11 cellular contexts compared by ENCODE assay signal in the genomic region with DNA sequence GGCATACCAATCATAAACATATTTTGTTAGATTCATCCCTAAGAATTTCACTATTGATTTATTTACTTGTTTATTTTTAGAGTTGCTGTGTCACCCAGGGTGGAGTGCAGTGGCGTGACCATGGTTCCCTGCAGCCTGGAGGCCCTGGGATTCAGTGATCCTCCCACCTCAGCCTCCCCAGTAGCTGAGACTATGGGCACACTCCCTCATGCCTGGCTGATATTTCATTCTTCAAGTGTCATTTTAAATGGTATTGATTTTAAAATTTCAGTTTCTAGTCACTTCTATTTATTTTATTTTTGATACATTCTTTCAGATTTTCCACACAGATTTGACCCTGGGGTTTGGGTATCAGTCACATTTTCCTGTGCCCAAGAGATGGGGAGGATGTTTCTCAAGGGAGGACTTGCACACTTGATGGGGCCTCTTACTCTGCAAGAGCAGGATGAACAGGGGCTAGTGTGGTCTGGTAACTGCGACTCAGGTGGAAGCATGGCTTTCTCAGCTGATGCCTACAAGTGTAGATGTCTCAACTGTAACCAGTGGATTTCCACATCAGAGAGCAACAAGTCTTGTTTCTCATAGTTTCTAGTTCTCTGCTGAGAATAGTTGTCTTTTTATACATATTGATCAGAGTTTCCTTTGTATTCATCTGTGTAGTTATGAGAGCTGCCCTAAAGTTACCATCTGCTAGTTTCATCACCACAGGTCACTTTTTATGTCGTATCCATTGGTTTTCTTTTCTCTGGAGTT. TPM values are rescaled to one million over a fixed set of nuclear protein-coding genes. Genes with fewer than 3 reads are reported as not detected.
A peak's percentile ranks its signal among the peaks of the same experiment; 100 is the strongest.
DNase-seq lines count a peak whose midpoint lies in the region; ATAC-seq, FAIRE-seq and TF ChIP-seq lines count a peak whose summit lies in the region.
"Had no signal": no experiment of that assay in that cellular context is flagged by ENCODE, and none has a peak within 500 bp of the region (broad histone marks: within the 10 kb centered on the region; RNA-seq: fewer than 3 reads in every experiment).

No MANE protein-coding gene starts in this region.

- in situ Hi-C loops in HAP-1 (cut with MboI; ENCODE audit: low sequenced_read_pairs) = no loop called here

- H3K4me1 Mint-ChIP-seq in activated T-helper 2 cell treated with anti-CD3 and anti-CD28 coated beads, Interferon-gamma antibody, Interleukin-2, Interleukin-4, amounts not matched to agents 10 μg/mL and 5 μg/mL and 100 μg/mL, durations not matched to agents 14 hours and 24 hours and 36 hours (ENCODE audit: low read depth) = peaks cover 16% of the 10 kb centered on the region
- H3K4me1 Mint-ChIP-seq: naive B cell had no signal

- POLR2A ChIA-PET in GM10248 (lab: Yijun Ruan, JAX) = no interaction called here

- H3K36me3 Mint-ChIP-seq in activated T-helper 2 cell treated with anti-CD3 and anti-CD28 coated beads, Interferon-gamma antibody, Interleukin-2, Interleukin-4, amounts not matched to agents 10 μg/mL and 5 μg/mL and 100 μg/mL, durations not matched to agents 14 hours and 24 hours and 36 hours (ENCODE audit: low read depth) = no peaks in the 10 kb centered on the region
- H3K36me3 Mint-ChIP-seq: naive B cell had no signal

- no peaks in the 10 kb centered on the region for H3K27me3 ChIP-seq in HAP-1 (ENCODE audit: low read depth)

- no peaks in the 10 kb centered on the region for H3K36me3 ChIP-seq in HAP-1 (replicated peaks)

- intact Hi-C loops in activated T-helper 2 cell treated with anti-CD3 and anti-CD28 coated beads, Interferon-gamma antibody, Interleukin-2, Interleukin-4, amounts not matched to agents 10 μg/mL and 5 μg/mL and 100 μg/mL, durations not matched to agents 14 hours and 24 hours and 36 hours (cut with micrococcal nuclease) = no loop called here

- H3K27me3 Mint-ChIP-seq in activated T-helper 2 cell treated with anti-CD3 and anti-CD28 coated beads, Interferon-gamma antibody, Interleukin-2, Interleukin-4, amounts not matched to agents 10 μg/mL and 5 μg/mL and 100 μg/mL, durations not matched to agents 14 hours and 24 hours and 36 hours (ENCODE audit: low read depth) = peaks cover 6% of the 10 kb centered on the region

- H3K9me3 ChIP-seq in HAP-1 = no peaks in the 10 kb centered on the region; the same call in 1 of the 2 replicates

- CTCF ChIA-PET in GM10248 (lab: Yijun Ruan, JAX) = interaction anchor here (1.6 to 2.6 kb wide), 2 partner anchors 22 to 92 kb away, joined by 5 to 11 read pairs; no protein-coding TSS in a partner anchor

- H3K4me3 Mint-ChIP-seq in activated T-helper 2 cell treated with anti-CD3 and anti-CD28 coated beads, Interferon-gamma antibody, Interleukin-2, Interleukin-4, amounts not matched to agents 10 μg/mL and 5 μg/mL and 100 μg/mL, durations not matched to agents 14 hours and 24 hours and 36 hours (ENCODE audit: low read depth) = no peak overlapping the region

- peak; percentile 79 for FAIRE-seq in GM18507 (lab: Jason Lieb, UNC)
- FAIRE-seq: islet of Langerhans had no signal

- peak; percentile 87 for ATAC-seq in GM19452 (IDR thresholded peaks at IDR 0.05; ENCODE audit: unreplicated experiment)
- ATAC-seq in HG02938 (IDR thresholded peaks at IDR 0.05; ENCODE audit: unreplicated experiment) = peak; percentile 79

- peaks cover 7% of the 10 kb centered on the region for H3K4me1 ChIP-seq in HAP-1

- no peak overlapping the region for H3K4me3 ChIP-seq in HAP-1

- no peak for TF ChIP-seq CTCF in GM10248 (IDR thresholded peaks at IDR 0.05; ENCODE audit: control extremely low read depth, extremely low read depth, low read depth, missing control alignments)

- peak overlapping the region; percentile 67 for H3K27ac Mint-ChIP-seq in activated T-helper 2 cell treated with anti-CD3 and anti-CD28 coated beads, Interferon-gamma antibody, Interleukin-2, Interleukin-4, amounts not matched to agents 10 μg/mL and 5 μg/mL and 100 μg/mL, durations not matched to agents 14 hours and 24 hours and 36 hours
- H3K27ac Mint-ChIP-seq: naive B cell had no signal

- H3K9me3 Mint-ChIP-seq in activated T-helper 2 cell treated with anti-CD3 and anti-CD28 coated beads, Interferon-gamma antibody, Interleukin-2, Interleukin-4, amounts not matched to agents 10 μg/mL and 5 μg/mL and 100 μg/mL, durations not matched to agents 14 hours and 24 hours and 36 hours = no peaks in the 10 kb centered on the region

- DNase-seq in GM18507 (ENCODE audit: extremely low spot score, insufficient read length, low read depth) = no peak
- DNase-seq in activated T-helper 2 cell treated with anti-CD3 and anti-CD28 coated beads, Interferon-gamma antibody, Interleukin-2, Interleukin-4, amounts not matched to agents 10 μg/mL and 5 μg/mL and 100 μg/mL, durations not matched to agents 14 hours and 24 hours and 36 hours (ENCODE audit: low spot score) = no peak
- DNase-seq in HAP-1 (ENCODE audit: low spot score in 2 of 2) = no peak
- no peak for DNase-seq in NCI-H2081 treated with DMSO at 0.1 percent for 48 hours (lab: John Stamatoyannopoulos, UW)
- no peak for DNase-seq in GM10248 (ENCODE audit: extremely low spot score)
- DNase-seq: naive B cell; SHP77 treated with DMSO at 0.1 percent for 48 hours; stimulated activated naive CD4-positive, alpha-beta T cell treated with Interleukin-2 at 50 U/mL for 16 hours had no signal

RNA-seq across cellular contexts. Expression of a gene that starts 40.2 kb away (rescaled TPM):
- total RNA-seq in activated T-helper 2 cell treated with anti-CD3 and anti-CD28 coated beads, Interferon-gamma antibody, Interleukin-2, Interleukin-4, amounts not matched to agents 10 μg/mL and 5 μg/mL and 100 μg/mL, durations not matched to agents 14 hours and 24 hours and 36 hours = 37.4 and 39.6 TPM in 2 replicates
